13 cellular contexts compared by ENCODE assay signal in genomic region chr22:20563464-20563906, GRCh38. TPM values are rescaled to one million over a fixed set of nuclear protein-coding genes. Genes with fewer than 3 reads are reported as not detected.
A peak's percentile ranks its signal among the peaks of the same experiment; 100 is the strongest.
DNase-seq lines count a peak whose midpoint lies in the region; ATAC-seq, FAIRE-seq and TF ChIP-seq lines count a peak whose summit lies in the region.
"Had no signal": no experiment of that assay in that cellular context is flagged by ENCODE, and none has a peak within 500 bp of the region (broad histone marks: within the 10 kb centered on the region; RNA-seq: fewer than 3 reads in every experiment).

No MANE protein-coding gene starts in this region.

- H3K27ac ChIP-seq in WERI-Rb-1 (peak overlapping the region; percentile 48), substantia nigra (ENCODE audit: low read depth, low read length, poor library complexity, severe bottlenecking) (no peak overlapping the region)

- H3K27ac Mint-ChIP-seq in glutamatergic neuron (ENCODE audit: unreplicated experiment) = peak overlapping the region; percentile 72

- H3K27me3 Mint-ChIP-seq in glutamatergic neuron (ENCODE audit: unreplicated experiment) = no peaks in the 10 kb centered on the region

- peak; percentile 77 for FAIRE-seq in urothelium cell line (lab: Jason Lieb, UNC)
- FAIRE-seq: HTR-8/SVneo had no signal

- peaks cover 6% of the 10 kb centered on the region for H3K9me3 ChIP-seq in WERI-Rb-1 (ENCODE audit: severe bottlenecking)

- ATAC-seq in HG02884 (IDR thresholded peaks at IDR 0.05; ENCODE audit: unreplicated experiment) (no peak), HG03460 (IDR thresholded peaks at IDR 0.05; ENCODE audit: unreplicated experiment) (no peak)
- ATAC-seq: Right ventricle myocardium inferior had no signal

- H3K27me3 ChIP-seq in WERI-Rb-1 (ENCODE audit: insufficient read depth, low read depth, severe bottlenecking) = no peaks in the 10 kb centered on the region

- H3K4me1 Mint-ChIP-seq in glutamatergic neuron (ENCODE audit: low read depth, unreplicated experiment) = no peaks in the 10 kb centered on the region

- no peak overlapping the region for H3K4me3 Mint-ChIP-seq in glutamatergic neuron (ENCODE audit: unreplicated experiment)

- H3K4me3 ChIP-seq in WERI-Rb-1 (ENCODE audit: low read depth, low read length) = no peak overlapping the region

- H3K36me3 ChIP-seq in WERI-Rb-1 = peaks cover 61% of the 10 kb centered on the region

- peaks cover 14% of the 10 kb centered on the region for H3K36me3 Mint-ChIP-seq in glutamatergic neuron (ENCODE audit: unreplicated experiment)

- no peaks in the 10 kb centered on the region for H3K9me3 Mint-ChIP-seq in glutamatergic neuron (ENCODE audit: unreplicated experiment)

- DNase-seq in stimulated activated CD4-positive, alpha-beta T cell treated with anti-CD3 and anti-CD28 coated beads, Interleukin-15, amount 100 ng/mL, for 24 hours = peak; percentile 31
- DNase-seq in stimulated activated CD4-positive, alpha-beta T cell treated with anti-CD3 and anti-CD28 coated beads, Interleukin-2, amount 100 ng/mL, for 24 hours = no peak
- DNase-seq in WERI-Rb-1 (no peak), glutamatergic neuron (no peak), urothelium cell line (ENCODE audit: low spot score) (no peak), substantia nigra (lab: John Stamatoyannopoulos, UW) (no peak)
- DNase-seq: HCEC 1CT, left ventricle myocardium superior, NCI-H1417 treated with DMSO at 0.1 percent for 48 hours had no signal

- TF ChIP-seq CTCF in WERI-Rb-1 (IDR thresholded peaks at IDR 0.05; ENCODE audit: low read depth, low read length) = no peak
- TF ChIP-seq CTCF in glutamatergic neuron (IDR thresholded peaks at IDR 0.05; ENCODE audit: partially characterized antibody, unreplicated experiment) = no peak

RNA-seq across cellular contexts. Expression of gene MED15, which starts 56.1 kb away (rescaled TPM):
- total RNA-seq in glutamatergic neuron (ENCODE audit: unreplicated experiment) = 83.6 TPM
